ENCODE assay signal across 25 cellular contexts in the genomic region with DNA sequence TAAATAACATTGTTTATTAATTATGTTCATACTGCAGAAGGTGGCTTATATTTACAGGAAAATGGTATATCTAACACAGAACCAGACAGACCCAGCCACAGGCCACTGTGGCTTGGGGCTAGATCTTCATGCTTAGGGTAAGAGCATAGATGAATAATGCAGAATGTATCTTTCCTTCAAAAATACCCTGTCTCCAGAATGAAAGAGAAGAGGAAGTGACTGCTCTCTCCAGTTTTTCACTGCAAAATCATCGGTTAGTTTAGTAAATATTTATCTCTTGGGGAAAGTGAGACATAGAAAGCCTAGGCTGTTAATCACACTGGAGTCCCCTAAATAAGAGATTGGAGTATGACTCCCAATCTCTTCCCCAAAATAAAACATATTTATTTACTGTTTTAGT.
A peak's percentile ranks its signal among the peaks of the same experiment; 100 is the strongest.
DNase-seq lines count a peak whose midpoint lies in the region; ATAC-seq, FAIRE-seq and TF ChIP-seq lines count a peak whose summit lies in the region.
"Had no signal": no experiment of that assay in that cellular context is flagged by ENCODE, and none has a peak within 500 bp of the region (broad histone marks: within the 10 kb centered on the region; RNA-seq: fewer than 3 reads in every experiment).

No MANE protein-coding gene starts in this region.

- no peaks in the 10 kb centered on the region for H4K20me1 ChIP-seq in IMR-90 (ENCODE audit: insufficient read depth, low read length)
- H4K20me1 ChIP-seq: BLaER1 treated with 17β-estradiol and CSF1 and Interleukin-3, amounts not matched to agents 10 nM and 100 nM had no signal

- no peaks in the 10 kb centered on the region for H3K36me3 Mint-ChIP-seq in T-cell
- H3K36me3 Mint-ChIP-seq: CD14-positive monocyte; CD8-positive, alpha-beta memory T cell had no signal

- in situ Hi-C loops in IMR-90 (cut with MboI; ENCODE audit: low sequenced_read_pairs) = no loop called here

- dilution Hi-C loops in IMR-90 (cut with HindIII; ENCODE audit: low sequenced_read_pairs, unreplicated experiment) = no loop called here

- FAIRE-seq in H54 (lab: Jason Lieb, UNC) = peak; percentile 6
- FAIRE-seq: A204.1, D721Med, GM12891, GM18507, H1 had no signal

- H3K9me3 ChIP-seq in IMR-90 (ENCODE audit: control insufficient read depth, insufficient read depth, low read length) (no peaks in the 10 kb centered on the region), mesenchymal stem cell (ENCODE audit: control insufficient read depth, low read length) (no peaks in the 10 kb centered on the region)
- H3K9me3 ChIP-seq: BE2C had no signal

- BruUV-seq in IMR-90 (replicated peaks; lab: Mats Ljungman, UMichigan) = no TSS peak

- H3K9ac ChIP-seq in IMR-90 (ENCODE audit: low read depth, low read length) (no peak overlapping the region), mesenchymal stem cell (ENCODE audit: low read length) (no peak overlapping the region)
- H3K9ac ChIP-seq: BLaER1 treated with 17β-estradiol and CSF1 and Interleukin-3, amounts not matched to agents 10 nM and 100 nM had no signal

- H4K91ac ChIP-seq in IMR-90 (ENCODE audit: insufficient read depth, low read depth, low read length) (no peak overlapping the region), mesenchymal stem cell (ENCODE audit: low read length) (no peak overlapping the region)

- H3K36me3 ChIP-seq in IMR-90 (ENCODE audit: control insufficient read depth, insufficient read depth, low read length) (no peaks in the 10 kb centered on the region), mesenchymal stem cell (ENCODE audit: control insufficient read depth in 1 of 2, insufficient read depth in 2 of 2, low read depth in 1 of 2, low read length in 2 of 2) (no peaks in the 10 kb centered on the region)
- H3K36me3 ChIP-seq: BE2C; BLaER1 treated with 17β-estradiol and CSF1 and Interleukin-3, amounts not matched to agents 10 nM and 100 nM had no signal

- POLR2A ChIA-PET in IMR-90 (lab: Charles Lee; ENCODE audit: unreplicated experiment) = no interaction called here
- POLR2A ChIA-PET in T-cell (lab: Charles Lee) = no interaction called here

- H3K79me1 ChIP-seq in IMR-90 (ENCODE audit: low read depth in 1 of 2, low read length in 2 of 2) = no peaks in the 10 kb centered on the region
- H3K79me1 ChIP-seq in mesenchymal stem cell (replicated peaks; ENCODE audit: low read length, poor library complexity, severe bottlenecking) = no peaks in the 10 kb centered on the region

- H3K4me1 ChIP-seq in IMR-90 (ENCODE audit: control insufficient read depth, insufficient read depth, low read length) (peaks cover 2% of the 10 kb centered on the region; the same call in 1 of the 2 replicates), mesenchymal stem cell (ENCODE audit: control insufficient read depth, insufficient read depth, low read depth, low read length) (no peaks in the 10 kb centered on the region)
- H3K4me1 ChIP-seq: BE2C had no signal

- no peak overlapping the region for H3K27ac Mint-ChIP-seq in T-cell
- H3K27ac Mint-ChIP-seq: CD14-positive monocyte; CD4-positive, alpha-beta T cell; CD8-positive, alpha-beta memory T cell; H9 had no signal

- intact Hi-C loops in IMR-90 (cut with micrococcal nuclease) = no loop called here

- H2AK9ac ChIP-seq in IMR-90 (replicated peaks; ENCODE audit: low read depth, low read length, poor library complexity) = no peak overlapping the region

- H2AFZ ChIP-seq in IMR-90 (replicated peaks; ENCODE audit: low read length, poor library complexity) (no peak overlapping the region), mesenchymal stem cell (ENCODE audit: low read depth, low read length) (no peak overlapping the region)

- TF ChIP-seq POLR2A in H54 (IDR thresholded peaks at IDR 0.05; ENCODE audit: low read depth, low read length) (no peak), IMR-90 (IDR thresholded peaks at IDR 0.05; ENCODE audit: low read depth, low read length) (no peak)

- H3K9me3 Mint-ChIP-seq in T-cell = peaks cover 6 to 9% (median 8%) of the 10 kb centered on the region in 3 donors

- H2AK5ac ChIP-seq in IMR-90 (ENCODE audit: low read depth, low read length) = no peak overlapping the region
- H2AK5ac ChIP-seq in mesenchymal stem cell (ENCODE audit: low read length, severe bottlenecking) = no peak overlapping the region

- H3K27me3 Mint-ChIP-seq in T-cell = no peaks in the 10 kb centered on the region
- H3K27me3 Mint-ChIP-seq: CD4-positive, alpha-beta T cell; CD8-positive, alpha-beta memory T cell had no signal

- H3K9me1 ChIP-seq in IMR-90 (ENCODE audit: insufficient read depth, low read length) = no peaks in the 10 kb centered on the region

- H3K4ac ChIP-seq in IMR-90 (ENCODE audit: low read depth, low read length) = no peak overlapping the region
- H3K4ac ChIP-seq in mesenchymal stem cell (ENCODE audit: low read depth in 1 of 2, low read length in 2 of 2) = no peak overlapping the region

- no peak overlapping the region; the same call in 1 of the 2 replicates for H3K23ac ChIP-seq in IMR-90 (ENCODE audit: low read depth, low read length)
- H3K23ac ChIP-seq in mesenchymal stem cell (ENCODE audit: low read length in 2 of 2) = no peak overlapping the region

- no peak overlapping the region for H3K27ac ChIP-seq in IMR-90 (ENCODE audit: insufficient read depth, low read length)
- H3K27ac ChIP-seq in mesenchymal stem cell (ENCODE audit: low read length, poor library complexity, severe bottlenecking) = no peak overlapping the region
- H3K27ac ChIP-seq: 22Rv1 had no signal

- H2BK120ac ChIP-seq in IMR-90 (ENCODE audit: low read depth, low read length) (no peak overlapping the region), mesenchymal stem cell (ENCODE audit: low read depth, low read length) (no peak overlapping the region)

- H4K5ac ChIP-seq in IMR-90 (ENCODE audit: low read depth, low read length) = no peak overlapping the region

- peak overlapping the region; percentile 70; the same call in 2 of the 3 replicates for H2BK15ac ChIP-seq in IMR-90 (ENCODE audit: low read depth, low read length)
- H2BK15ac ChIP-seq in mesenchymal stem cell (ENCODE audit: low read depth, poor library complexity, severe bottlenecking) = no peak overlapping the region

- H2BK20ac ChIP-seq in IMR-90 (ENCODE audit: low read depth, low read length) = no peak overlapping the region; the same call in 1 of the 2 replicates

- H3K4me3 Mint-ChIP-seq in T-cell = no peak overlapping the region
- H3K4me3 Mint-ChIP-seq: CD14-positive monocyte; CD4-positive, alpha-beta T cell; CD8-positive, alpha-beta memory T cell; H9 had no signal

- peak overlapping the region; percentile 76 for H2BK5ac ChIP-seq in IMR-90 (ENCODE audit: low read depth, low read length, poor library complexity, severe bottlenecking)
- no peak overlapping the region for H2BK5ac ChIP-seq in mesenchymal stem cell (ENCODE audit: low read depth, low read length, poor library complexity, severe bottlenecking)

- H3K14ac ChIP-seq in IMR-90 (replicated peaks; ENCODE audit: low read depth, low read length) = no peak overlapping the region
- no peak overlapping the region for H3K14ac ChIP-seq in mesenchymal stem cell (ENCODE audit: low read length in 2 of 2)

- no peak overlapping the region for H3K56ac ChIP-seq in IMR-90 (ENCODE audit: extremely low read depth, insufficient read depth, low read length)

- H3K27me3 ChIP-seq in IMR-90 (ENCODE audit: control insufficient read depth, insufficient read depth, low read length) (no peaks in the 10 kb centered on the region), mesenchymal stem cell (ENCODE audit: control insufficient read depth in 1 of 2, insufficient read depth in 1 of 2, low read length in 2 of 2) (no peaks in the 10 kb centered on the region)
- H3K27me3 ChIP-seq: BLaER1 treated with 17β-estradiol and CSF1 and Interleukin-3, amounts not matched to agents 10 nM and 100 nM had no signal

- H3K4me3 ChIP-seq in IMR-90 (ENCODE audit: insufficient read depth, low read depth, low read length) (no peak overlapping the region), mesenchymal stem cell (ENCODE audit: insufficient read depth in 1 of 2, low read depth in 1 of 2, low read length in 2 of 2) (no peak overlapping the region)
- H3K4me3 ChIP-seq: BLaER1 treated with 17β-estradiol and CSF1 and Interleukin-3, amounts not matched to agents 10 nM and 100 nM had no signal

- no peak for TF ChIP-seq CTCF in IMR-90 (conservative IDR thresholded peaks at IDR 0.05; ENCODE audit: low read depth, low read length)

- H3K4me1 Mint-ChIP-seq in T-cell = no peaks in the 10 kb centered on the region
- H3K4me1 Mint-ChIP-seq: CD14-positive monocyte; CD8-positive, alpha-beta memory T cell had no signal

- CTCF ChIA-PET in IMR-90 (lab: Yijun Ruan, JAX) (no interaction called here), T-cell (lab: Charles Lee) (no interaction called here)

- no CpG with 5 or more reads among the region's 1 CpG for WGBS in IMR-90 (ENCODE audit: extremely low coverage in 2 of 2, insufficient read length in 1 of 2), 2 experiments
- no CpG with 5 or more reads among the region's 1 CpG for WGBS in mesenchymal stem cell

- DNase-seq in AG08396 (ENCODE audit: low spot score) (peak; percentile 5), H54 (ENCODE audit: insufficient read length, low spot score) (no peak), IMR-90 (peak; percentile 26), mesenchymal stem cell (peak; percentile 13), hepatic stellate cell (ENCODE audit: low spot score) (no peak), T-cell (no peak)
- DNase-seq in activated CD8-positive, alpha-beta memory T cell treated with anti-CD3 and anti-CD28 coated beads, Interleukin-2, amount 50 U/mL, for 4 hours = no peak
- DNase-seq: AML-193; BE2C; CD4-positive, alpha-beta T cell; CD8-positive, alpha-beta memory T cell; DMS 273 treated with DMSO at 0.1 percent for 48 hours; DMS79; EL; GF-D8; H9 had no signal

- no peak for TF ChIP-seq RAD21 in IMR-90 (IDR thresholded peaks at IDR 0.05; ENCODE audit: low read length)

- ATAC-seq in IMR-90 (ENCODE audit: low read depth) (peak; percentile 89), HG03097 (IDR thresholded peaks at IDR 0.05; ENCODE audit: low FRiP score, unreplicated experiment) (no peak), T-cell (replicated peaks in 1 of 4) (no peak)

- H3K4me2 ChIP-seq in IMR-90 (ENCODE audit: low read depth, low read length) = peak overlapping the region; percentile 31; the same call in 1 of the 2 replicates
- H3K4me2 ChIP-seq in mesenchymal stem cell (ENCODE audit: low read length, poor library complexity, severe bottlenecking) = no peak overlapping the region

- H4K8ac ChIP-seq in IMR-90 (ENCODE audit: low read depth in 2 of 2, low read length in 2 of 2) (no peak overlapping the region; a peak in 1 of 4 replicates), mesenchymal stem cell (ENCODE audit: low read length) (no peak overlapping the region)

- H3K18ac ChIP-seq in IMR-90 (ENCODE audit: low read depth, low read length) (peak overlapping the region; percentile 8; the same call in 1 of the 2 replicates), mesenchymal stem cell (ENCODE audit: low read depth in 1 of 2, low read length in 2 of 2) (no peak overlapping the region)

- H2BK12ac ChIP-seq in mesenchymal stem cell (ENCODE audit: low read length in 2 of 2) = no peak overlapping the region

TF ChIP-seq in IMR-90, 13 proteins besides CTCF, POLR2A, EP300 and RAD21 (continues in another document):
- TF ChIP-seq BHLHE40 (IDR thresholded peaks at IDR 0.05; ENCODE audit: low read depth, low read length) (no peak), MAZ (IDR thresholded peaks at IDR 0.05; ENCODE audit: borderline replicate concordance, low read depth, low read length) (no peak)

Comparison
In these comparisons a context has a peak if more than half of its experiments do, and no peak if none do; other contexts are left out.
1. DNase-seq: peak in AG08396 (single experiment), IMR-90 (single experiment) and mesenchymal stem cell (single experiment); none in H54 (single experiment), hepatic stellate cell (single experiment), T-cell (0 of 34) and activated CD8-positive, alpha-beta memory T cell treated with anti-CD3 and anti-CD28 coated beads, Interleukin-2, amount 50 U/mL, for 4 hours (single experiment).